In genomic region chr9:78130004-78130403, GRCh38 we compare ENCODE assay signal across 10 cellular contexts.
A peak's percentile ranks its signal among the peaks of the same experiment; 100 is the strongest.
DNase-seq lines count a peak whose midpoint lies in the region; ATAC-seq and TF ChIP-seq lines count a peak whose summit lies in the region.
"Had no signal": no experiment of that assay in that cellular context is flagged by ENCODE, and none has a peak within 500 bp of the region (broad histone marks: within the 10 kb centered on the region; RNA-seq: fewer than 3 reads in every experiment).

No MANE protein-coding gene starts in this region.

- H3K27me3 ChIP-seq in A673 (replicated peaks; ENCODE audit: insufficient read depth, low read depth, low read length, poor library complexity): no peaks in the 10 kb centered on the region

- in situ Hi-C loops in astrocyte of the spinal cord (cut with HindIII; ENCODE audit: low sequenced_read_pairs): no loop called here

- ATAC-seq in GM18511 (IDR thresholded peaks at IDR 0.05; ENCODE audit: unreplicated experiment): no peak
- ATAC-seq in GM21360 (IDR thresholded peaks at IDR 0.05; ENCODE audit: unreplicated experiment): no peak

- CTCF ChIA-PET in A673 (lab: Charles Lee): no interaction called here

- POLR2A ChIA-PET in A673 (lab: Charles Lee; ENCODE audit: low non-redundant PET): no interaction called here

- DNase-seq in A673 (ENCODE audit: low spot score) (peak; percentile 24), HT-29 (ENCODE audit: low spot score) (peak; percentile 71), astrocyte of the spinal cord (ENCODE audit: low read depth, low spot score) (peak; percentile 35), inferior parietal cortex (ENCODE audit: extremely low spot score) (peak; percentile 87), NCI-H1417 treated with DMSO at 0.1 percent for 48 hours (lab: John Stamatoyannopoulos, UW) (no peak)
- no peak for DNase-seq in activated naive CD4-positive, alpha-beta T cell treated with Interleukin-2 at 50 U/mL for 16 hours
- DNase-seq: activated CD8-positive, alpha-beta memory T cell treated with anti-CD3 and anti-CD28 coated beads for 24 hours; DMS79 treated with DMSO at 0.1 percent for 48 hours had no signal

- no peaks in the 10 kb centered on the region for H3K4me1 ChIP-seq in A673 (ENCODE audit: insufficient read depth, low read length, poor library complexity, severe bottlenecking)

- H3K27ac ChIP-seq in A673 (ENCODE audit: low read depth, low read length, poor library complexity, severe bottlenecking): no peak overlapping the region

- no peak overlapping the region for H3K4me3 ChIP-seq in A673 (ENCODE audit: low read depth, low read length, poor library complexity, severe bottlenecking)
- H3K4me3 ChIP-seq in astrocyte of the spinal cord (ENCODE audit: low read depth, low read length): no peak overlapping the region

- intact Hi-C loops in A673 (cut with micrococcal nuclease; ENCODE audit: unreplicated experiment): no loop called here

- H3K36me3 ChIP-seq in A673 (ENCODE audit: insufficient read depth, low read length, poor library complexity, severe bottlenecking): no peaks in the 10 kb centered on the region

- peak; percentile 25; the same call in 1 of the 2 replicates for TF ChIP-seq CTCF in A673 (conservative IDR thresholded peaks at IDR 0.05; ENCODE audit: low read depth, low read length)
- TF ChIP-seq CTCF in astrocyte of the spinal cord (IDR thresholded peaks at IDR 0.05; ENCODE audit: low read depth, low read length): peak; percentile 26

- BruUV-seq in A673 (replicated peaks; lab: Mats Ljungman, UMichigan): no TSS peak

- no peaks in the 10 kb centered on the region for H3K9me3 ChIP-seq in A673 (ENCODE audit: low read depth, low read length, poor library complexity, severe bottlenecking)

Comparison
In these comparisons a context has a peak if more than half of its experiments do, and no peak if none do; other contexts are left out.
1. DNase-seq: peak in A673 (single experiment), HT-29 (single experiment), astrocyte of the spinal cord (single experiment) and inferior parietal cortex (single experiment); none in activated naive CD4-positive, alpha-beta T cell treated with Interleukin-2 at 50 U/mL for 16 hours (single experiment) and NCI-H1417 treated with DMSO at 0.1 percent for 48 hours (single experiment).